Comparison of ENCODE assay signal across 29 cellular contexts in the genomic region with DNA sequence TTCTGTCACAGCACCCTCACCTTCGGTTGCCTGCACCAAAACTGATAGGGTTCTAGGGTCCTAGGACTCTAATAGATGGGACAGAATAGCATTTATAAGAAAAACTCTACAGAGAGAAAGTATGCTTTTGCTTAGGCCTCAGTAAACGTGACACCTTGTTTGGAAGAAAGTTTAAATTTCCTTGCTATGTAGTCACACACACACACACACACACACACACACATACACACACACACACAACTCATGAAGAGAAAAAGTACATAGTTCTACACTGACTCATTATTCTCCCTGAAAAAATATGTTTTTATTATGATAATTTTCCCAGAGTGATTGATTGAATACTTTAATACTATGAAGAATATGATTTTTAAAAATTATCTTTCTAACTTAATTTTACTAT.
"Had no signal": no experiment of that assay in that cellular context is flagged by ENCODE, and none has a peak within 500 bp of the region (broad histone marks: within the 10 kb centered on the region; RNA-seq: fewer than 3 reads in every experiment).

No MANE protein-coding gene starts in this region.

- H3K27me3 ChIP-seq: cardiac muscle cell, sigmoid colon, upper lobe of left lung had no signal

- H3K4me3 Mint-ChIP-seq: activated naive CD8-positive, alpha-beta T cell treated with anti-CD3 and anti-CD28 coated beads for 36 hours; activated T-cell treated with anti-CD3 and anti-CD28 coated beads, Interleukin-2, amount 50 U/mL, for 4 hours; memory B cell; nephron progenitor cell; T-helper 17 cell had no signal

- H3K4me1 ChIP-seq: sigmoid colon, upper lobe of left lung had no signal

- H3K4me1 Mint-ChIP-seq: activated naive CD8-positive, alpha-beta T cell treated with anti-CD3 and anti-CD28 coated beads for 36 hours; memory B cell; T-helper 17 cell had no signal

- DNase-seq: activated CD4-positive, alpha-beta T cell treated with anti-CD3 and anti-CD28 coated beads for 4 hours; activated CD4-positive, alpha-beta T cell treated with anti-CD3 and anti-CD28 coated beads, Interleukin-2, amount 50 U/mL, for 48 hours; activated CD4-positive, CD25-positive, alpha-beta regulatory T cell; activated CD8-positive, alpha-beta memory T cell treated with anti-CD3 and anti-CD28 coated beads, Interleukin-2, amount 50 U/mL, for 48 hours; activated naive CD4-positive, alpha-beta T cell treated with Interleukin-2 at 50 U/mL for 16 hours; activated naive CD8-positive, alpha-beta T cell treated with anti-CD3 and anti-CD28 coated beads for 36 hours; activated T-cell treated with anti-CD3 and anti-CD28 coated beads, Interleukin-2, amount 50 U/mL, for 4 hours; amniotic stem cell; effector memory CD4-positive, alpha-beta T cell; esophagus squamous epithelium; foreskin melanocyte; head of caudate nucleus; islet precursor cell; left cardiac atrium; mucosa of descending colon; nephron progenitor cell; nucleus accumbens; posterior cingulate gyrus; retina; sigmoid colon; stimulated activated CD4-positive, alpha-beta T cell treated with anti-CD3 and anti-CD28 coated beads, Interleukin-4, amount 100 ng/mL, for 24 hours; stimulated activated naive CD4-positive, alpha-beta T cell treated with Interleukin-2 at 50 U/mL for 16 hours; SW 1271; T-helper 17 cell; upper lobe of left lung had no signal

- H3K9me3 Mint-ChIP-seq: activated naive CD8-positive, alpha-beta T cell treated with anti-CD3 and anti-CD28 coated beads for 36 hours; nephron progenitor cell had no signal

- H3K27ac Mint-ChIP-seq: activated naive CD8-positive, alpha-beta T cell treated with anti-CD3 and anti-CD28 coated beads for 36 hours; memory B cell; nephron progenitor cell; T-helper 17 cell had no signal

- H3K36me3 Mint-ChIP-seq: activated naive CD8-positive, alpha-beta T cell treated with anti-CD3 and anti-CD28 coated beads for 36 hours; memory B cell had no signal

- H3K4me3 ChIP-seq: cardiac muscle cell, esophagus squamous epithelium, mucosa of descending colon, sigmoid colon, SK-N-MC, thoracic aorta, upper lobe of left lung had no signal

- H3K27me3 Mint-ChIP-seq: activated naive CD8-positive, alpha-beta T cell treated with anti-CD3 and anti-CD28 coated beads for 36 hours; T-helper 17 cell had no signal

- H3K9me3 ChIP-seq: esophagus squamous epithelium, mucosa of descending colon, sigmoid colon, thoracic aorta, upper lobe of left lung had no signal

- H3K27ac ChIP-seq: cardiac muscle cell, esophagus squamous epithelium, sigmoid colon, SK-N-MC, thoracic aorta, upper lobe of left lung had no signal

- ATAC-seq: activated T-cell treated with anti-CD3 and anti-CD28 coated beads, Interleukin-2, amount 50 U/mL, for 4 hours; left cardiac atrium; mucosa of descending colon; T-helper 17 cell had no signal

- H3K36me3 ChIP-seq: cardiac muscle cell, esophagus squamous epithelium, sigmoid colon, thoracic aorta, upper lobe of left lung had no signal
